Comparison of ENCODE assay signal across 8 cellular contexts in the genomic region with DNA sequence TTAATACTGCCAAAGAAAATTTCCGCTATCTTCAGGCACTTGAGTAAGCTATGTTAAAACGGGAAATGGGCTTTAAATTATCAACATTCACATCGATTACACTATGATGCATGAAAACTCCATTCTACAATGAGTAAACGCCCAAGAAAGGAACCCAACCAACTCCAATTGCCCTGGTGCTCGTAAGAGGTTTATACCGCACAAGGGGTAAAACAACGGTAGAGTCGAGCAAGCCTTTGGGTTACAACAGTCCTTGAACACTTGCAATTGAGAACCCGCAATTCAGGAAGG. TPM values are rescaled to one million over a fixed set of nuclear protein-coding genes. Genes with fewer than 3 reads are reported as not detected.
DNase-seq lines count a peak whose midpoint lies in the region; ATAC-seq and TF ChIP-seq lines count a peak whose summit lies in the region.

No MANE protein-coding gene starts in this region.

- no peak overlapping the region for H3K23ac ChIP-seq in mesenchymal stem cell (ENCODE audit: low read length in 2 of 2)

- no peak overlapping the region for H3K14ac ChIP-seq in mesenchymal stem cell (ENCODE audit: low read length in 2 of 2)

- no peaks in the 10 kb centered on the region for H3K36me3 ChIP-seq in NT2/D1 (ENCODE audit: insufficient read depth, insufficient read length, low read length)
- H3K36me3 ChIP-seq in mesenchymal stem cell (ENCODE audit: control insufficient read depth in 1 of 2, insufficient read depth in 2 of 2, low read depth in 1 of 2, low read length in 2 of 2): no peaks in the 10 kb centered on the region
- H3K36me3 ChIP-seq in upper lobe of right lung: no peaks in the 10 kb centered on the region

- H4K91ac ChIP-seq in mesenchymal stem cell (ENCODE audit: low read length): no peak overlapping the region

- no peak overlapping the region for H3K18ac ChIP-seq in mesenchymal stem cell (ENCODE audit: low read depth in 1 of 2, low read length in 2 of 2)

- intact Hi-C loops in upper lobe of right lung (cut with DNase I): no loop called here

- H3K9ac ChIP-seq in NT2/D1 (ENCODE audit: insufficient read length, low read depth) (peak overlapping the region; percentile 96), mesenchymal stem cell (ENCODE audit: low read length) (peak overlapping the region; percentile 89)

- no peak overlapping the region for H2BK120ac ChIP-seq in mesenchymal stem cell (ENCODE audit: low read depth, low read length)

- no peak overlapping the region for H3K4ac ChIP-seq in mesenchymal stem cell (ENCODE audit: low read depth in 1 of 2, low read length in 2 of 2)

- H3K4me3 ChIP-seq in NT2/D1 (ENCODE audit: insufficient read length, low read depth) (peak overlapping the region; percentile 89), mesenchymal stem cell (ENCODE audit: insufficient read depth in 1 of 2, low read depth in 1 of 2, low read length in 2 of 2) (peak overlapping the region; percentile 94 to 96), upper lobe of right lung (peak overlapping the region; percentile 94)

- no peaks in the 10 kb centered on the region for H3K27me3 ChIP-seq in NT2/D1 (ENCODE audit: insufficient read depth, insufficient read length)
- peaks cover under 1 to 20% of the 10 kb centered on the region in 2 experiments for H3K27me3 ChIP-seq in mesenchymal stem cell (ENCODE audit: control insufficient read depth in 1 of 2, insufficient read depth in 1 of 2, low read length in 2 of 2)
- no peaks in the 10 kb centered on the region for H3K27me3 ChIP-seq in upper lobe of right lung

- H2BK12ac ChIP-seq in mesenchymal stem cell (ENCODE audit: low read length in 2 of 2): no peak overlapping the region

- 2% methylated on average over 9 of the region's 9 CpGs for WGBS in mesenchymal stem cell

- peak overlapping the region; percentile 88 for H2AFZ ChIP-seq in mesenchymal stem cell (ENCODE audit: low read depth, low read length)

- H3K27ac ChIP-seq in caudate nucleus (ENCODE audit: low read depth, low read length) (peak overlapping the region; percentile 77), mesenchymal stem cell (ENCODE audit: low read length, poor library complexity, severe bottlenecking) (no peak overlapping the region), upper lobe of right lung (peak overlapping the region; percentile 93)

- H2BK15ac ChIP-seq in mesenchymal stem cell (ENCODE audit: low read depth, poor library complexity, severe bottlenecking): no peak overlapping the region

- H3K4me2 ChIP-seq in mesenchymal stem cell (ENCODE audit: low read length, poor library complexity, severe bottlenecking): peak overlapping the region; percentile 93

- ATAC-seq in upper lobe of right lung: no peak
- ATAC-seq in HG02588 (IDR thresholded peaks at IDR 0.05; ENCODE audit: unreplicated experiment): no peak

- TF ChIP-seq CTCF in upper lobe of right lung (IDR thresholded peaks at IDR 0.05): no peak

- peak; percentile 10 for DNase-seq in DMS53 treated with DMSO at 0.1 percent for 48 hours (lab: John Stamatoyannopoulos, UW; ENCODE audit: unreplicated experiment)
- no peak for DNase-seq in DMS53 (lab: John Stamatoyannopoulos, UW)
- DNase-seq in NT2/D1 (ENCODE audit: low read depth, low spot score): no peak
- no peak for DNase-seq in caudate nucleus (lab: John Stamatoyannopoulos, UW)
- DNase-seq in mesenchymal stem cell: no peak
- no peak for DNase-seq in upper lobe of right lung
- DNase-seq in NCI-H345 treated with DMSO at 0.1 percent for 48 hours (lab: John Stamatoyannopoulos, UW; ENCODE audit: unreplicated experiment): no peak

- no peaks in the 10 kb centered on the region for H3K9me3 ChIP-seq in NT2/D1 (ENCODE audit: insufficient read depth, low read length)
- H3K9me3 ChIP-seq in mesenchymal stem cell (ENCODE audit: control insufficient read depth, low read length): no peaks in the 10 kb centered on the region
- H3K9me3 ChIP-seq in upper lobe of right lung: no peaks in the 10 kb centered on the region

- peaks cover 7% of the 10 kb centered on the region for H3K4me1 ChIP-seq in NT2/D1 (ENCODE audit: insufficient read depth, insufficient read length)
- H3K4me1 ChIP-seq in mesenchymal stem cell (ENCODE audit: control insufficient read depth, insufficient read depth, low read depth, low read length): peaks cover 5% of the 10 kb centered on the region
- peaks cover 17% of the 10 kb centered on the region for H3K4me1 ChIP-seq in upper lobe of right lung

- H2AK5ac ChIP-seq in mesenchymal stem cell (ENCODE audit: low read length, severe bottlenecking): no peak overlapping the region

- no peak overlapping the region for H2BK5ac ChIP-seq in mesenchymal stem cell (ENCODE audit: low read depth, low read length, poor library complexity, severe bottlenecking)

- H3K79me1 ChIP-seq in mesenchymal stem cell (replicated peaks; ENCODE audit: low read length, poor library complexity, severe bottlenecking): peaks cover 12% of the 10 kb centered on the region

- H4K8ac ChIP-seq in mesenchymal stem cell (ENCODE audit: low read length): no peak overlapping the region

RNA-seq across cellular contexts. Expression of gene AGTPBP1, which starts 1.0 kb away (rescaled TPM):
- 6.8 TPM for polyA plus RNA-seq in mesenchymal stem cell (2013, experiment 1 of 2)
- polyA plus RNA-seq in mesenchymal stem cell (2013, experiment 2 of 2): 7.1 TPM
- total RNA-seq in upper lobe of right lung: 51.7 TPM
